In genomic region chr6:8707956-8708772, GRCh38 we compare ENCODE assay signal across 9 cellular contexts.
DNase-seq lines count a peak whose midpoint lies in the region; ATAC-seq and TF ChIP-seq lines count a peak whose summit lies in the region.
"Had no signal": no experiment of that assay in that cellular context is flagged by ENCODE, and none has a peak within 500 bp of the region (broad histone marks: within the 10 kb centered on the region; RNA-seq: fewer than 3 reads in every experiment).

No MANE protein-coding gene starts in this region.

- no peak overlapping the region for H3K27ac ChIP-seq in right cardiac atrium (ENCODE audit: low read length)

- no peaks in the 10 kb centered on the region for H3K9me3 ChIP-seq in Loucy (ENCODE audit: insufficient read depth, low read depth, low read length)
- H3K9me3 ChIP-seq in right cardiac atrium (ENCODE audit: control insufficient read depth, low read length) = no peaks in the 10 kb centered on the region

- peak; percentile 41 for TF ChIP-seq CTCF in Loucy (conservative IDR thresholded peaks at IDR 0.05; ENCODE audit: low read length)

- DNase-seq in DMS 273 (lab: John Stamatoyannopoulos, UW; ENCODE audit: unreplicated experiment) = peak; percentile 54
- peak; percentile 12 for DNase-seq in SK-N-DZ (ENCODE audit: low spot score)
- peak in 2 of 3 donors; percentile 9 to 33 for DNase-seq in right cardiac atrium
- DNase-seq in superior temporal gyrus (ENCODE audit: extremely low spot score) = peak; percentile 53
- no peak for DNase-seq in activated CD4-positive, alpha-beta T cell treated with anti-CD3 and anti-CD28 coated beads, Interleukin-2, amount 50 U/mL, for 1 hour
- no peak for DNase-seq in activated naive CD4-positive, alpha-beta T cell treated with anti-CD3 and anti-CD28 coated beads, Interleukin-2, amount 10 ng/mL, durations not matched to agents 7 days and 5 days

- no peaks in the 10 kb centered on the region for H3K9me2 ChIP-seq in Loucy (replicated peaks; ENCODE audit: low read depth, low read length)

- H3K27me3 Mint-ChIP-seq in activated naive CD4-positive, alpha-beta T cell treated with anti-CD3 and anti-CD28 coated beads, Interleukin-2, amount 10 ng/mL, durations not matched to agents 7 days and 5 days = no peaks in the 10 kb centered on the region
- H3K27me3 Mint-ChIP-seq: central memory CD8-positive, alpha-beta T cell had no signal

- H3K4me3 Mint-ChIP-seq in activated naive CD4-positive, alpha-beta T cell treated with anti-CD3 and anti-CD28 coated beads, Interleukin-2, amount 10 ng/mL, durations not matched to agents 7 days and 5 days = no peak overlapping the region
- H3K4me3 Mint-ChIP-seq: central memory CD8-positive, alpha-beta T cell had no signal

- no peak overlapping the region for H3K27ac Mint-ChIP-seq in activated naive CD4-positive, alpha-beta T cell treated with anti-CD3 and anti-CD28 coated beads, Interleukin-2, amount 10 ng/mL, durations not matched to agents 7 days and 5 days

- H3K36me3 ChIP-seq in Loucy (ENCODE audit: insufficient read depth, low read length) = no peaks in the 10 kb centered on the region

- no peaks in the 10 kb centered on the region for H3K36me3 Mint-ChIP-seq in activated naive CD4-positive, alpha-beta T cell treated with anti-CD3 and anti-CD28 coated beads, Interleukin-2, amount 10 ng/mL, durations not matched to agents 7 days and 5 days

- H3F3A ChIP-seq in Loucy (ENCODE audit: low read depth) = no peaks in the 10 kb centered on the region

- no peak overlapping the region for H3K4me3 ChIP-seq in Loucy (ENCODE audit: low read length, poor library complexity, severe bottlenecking)
- peak overlapping the region; percentile 38 for H3K4me3 ChIP-seq in right cardiac atrium (ENCODE audit: low read length)

- H2AFZ ChIP-seq in Loucy (ENCODE audit: low read length) = no peak overlapping the region

- no peaks in the 10 kb centered on the region for H3K4me1 ChIP-seq in Loucy (ENCODE audit: insufficient read depth, low read length, poor library complexity, severe bottlenecking)
- H3K4me1 ChIP-seq in right cardiac atrium (ENCODE audit: control insufficient read depth, insufficient read depth, low read length) = no peaks in the 10 kb centered on the region

- no peaks in the 10 kb centered on the region for H3K9me3 Mint-ChIP-seq in activated naive CD4-positive, alpha-beta T cell treated with anti-CD3 and anti-CD28 coated beads, Interleukin-2, amount 10 ng/mL, durations not matched to agents 7 days and 5 days

- no peaks in the 10 kb centered on the region for H3K4me1 Mint-ChIP-seq in activated naive CD4-positive, alpha-beta T cell treated with anti-CD3 and anti-CD28 coated beads, Interleukin-2, amount 10 ng/mL, durations not matched to agents 7 days and 5 days
- H3K4me1 Mint-ChIP-seq: central memory CD8-positive, alpha-beta T cell had no signal

- H3K79me2 ChIP-seq in Loucy (ENCODE audit: insufficient read depth, low read length) = no peaks in the 10 kb centered on the region

- no peaks in the 10 kb centered on the region for H4K20me1 ChIP-seq in Loucy (ENCODE audit: insufficient read depth, low read length, poor library complexity, severe bottlenecking)

- H3K27me3 ChIP-seq in Loucy (ENCODE audit: insufficient read depth, low read length, poor library complexity, severe bottlenecking) (no peaks in the 10 kb centered on the region), right cardiac atrium (ENCODE audit: control insufficient read depth, insufficient read depth) (no peaks in the 10 kb centered on the region)

- WGBS in right cardiac atrium = 19% methylated on average over 7 of the region's 7 CpGs

- no peak overlapping the region for H3K4me2 ChIP-seq in Loucy (ENCODE audit: low read depth, low read length, poor library complexity, severe bottlenecking)

- no peak overlapping the region for H3K9ac ChIP-seq in Loucy (ENCODE audit: low read depth, low read length, poor library complexity, severe bottlenecking)

- CTCF ChIA-PET in activated naive CD4-positive, alpha-beta T cell treated with anti-CD3 and anti-CD28 coated beads, Interleukin-2, amount 10 ng/mL, durations not matched to agents 7 days and 5 days (lab: Charles Lee) = no interaction called here

- ATAC-seq in right cardiac atrium = peak; percentile 47 to 65
- ATAC-seq in GM18867 (IDR thresholded peaks at IDR 0.05; ENCODE audit: unreplicated experiment) = no peak

- intact Hi-C loops in right cardiac atrium (cut with DNase I) = no loop called here

Comparison
In these comparisons a context has a peak if more than half of its experiments do, and no peak if none do; other contexts are left out.
1. DNase-seq: peak in DMS 273 (single experiment), SK-N-DZ (single experiment), right cardiac atrium (2 of 3) and superior temporal gyrus (single experiment); none in activated CD4-positive, alpha-beta T cell treated with anti-CD3 and anti-CD28 coated beads, Interleukin-2, amount 50 U/mL, for 1 hour (single experiment) and activated naive CD4-positive, alpha-beta T cell treated with anti-CD3 and anti-CD28 coated beads, Interleukin-2, amount 10 ng/mL, durations not matched to agents 7 days and 5 days (single experiment).